In genomic region chr9:2101524-2101923, GRCh38 we compare ENCODE assay signal across 18 cellular contexts.
"Had no signal": no experiment of that assay in that cellular context is flagged by ENCODE, and none has a peak within 500 bp of the region (broad histone marks: within the 10 kb centered on the region; RNA-seq: fewer than 3 reads in every experiment).

No MANE protein-coding gene starts in this region.

- H3K4me2 ChIP-seq: smooth muscle cell had no signal

- H3K9me3 Mint-ChIP-seq: dendritic cell treated with granulocyte-macrophage colony-stimulating factor and Interleukin-4, amounts not matched to agents 40 ng/mL and 50 ng/mL, for 4 days; effector memory CD8-positive, alpha-beta T cell had no signal

- H3K27ac ChIP-seq: epithelial cell of prostate, esophagus muscularis mucosa, gastroesophageal sphincter, left ventricle myocardium inferior, parathyroid adenoma, prostate gland, suprapubic skin, tibial artery had no signal

- DNase-seq: effector memory CD8-positive, alpha-beta T cell; glutamatergic neuron; left ventricle myocardium inferior; mesenchymal stem cell; midbrain; nephron progenitor cell; stimulated activated CD4-positive, alpha-beta T cell treated with anti-CD3 and anti-CD28 coated beads, Interleukin-2, amount 100 ng/mL, for 48 hours; stimulated activated naive CD8-positive, alpha-beta T cell treated with anti-CD3 and anti-CD28 coated beads, Interleukin-15, Interleukin-2, amounts not matched to agents 100 U/mL and 50 U/mL, for 24 hours; tibial artery had no signal

- H3K4me1 ChIP-seq: esophagus muscularis mucosa, gastroesophageal sphincter, left ventricle myocardium inferior, parathyroid adenoma, prostate gland, suprapubic skin, tibial artery had no signal

- H3K9me3 ChIP-seq: esophagus muscularis mucosa, gastroesophageal sphincter, left ventricle myocardium inferior, prostate gland, suprapubic skin, tibial artery had no signal

- H3K27me3 Mint-ChIP-seq: dendritic cell treated with granulocyte-macrophage colony-stimulating factor and Interleukin-4, amounts not matched to agents 40 ng/mL and 50 ng/mL, for 4 days; effector memory CD8-positive, alpha-beta T cell had no signal

- H3K79me2 ChIP-seq: parathyroid adenoma had no signal

- H3K9ac ChIP-seq: parathyroid adenoma had no signal

- H3K27me3 ChIP-seq: esophagus muscularis mucosa, gastroesophageal sphincter, suprapubic skin, tibial artery had no signal

- H3K27ac Mint-ChIP-seq: dendritic cell treated with granulocyte-macrophage colony-stimulating factor and Interleukin-4, amounts not matched to agents 40 ng/mL and 50 ng/mL, for 4 days; nephron progenitor cell had no signal

- H2AFZ ChIP-seq: parathyroid adenoma had no signal

- H3K4me3 Mint-ChIP-seq: dendritic cell treated with granulocyte-macrophage colony-stimulating factor and Interleukin-4, amounts not matched to agents 40 ng/mL and 50 ng/mL, for 4 days; effector memory CD8-positive, alpha-beta T cell; nephron progenitor cell had no signal

- ATAC-seq: effector memory CD8-positive, alpha-beta T cell; gastroesophageal sphincter; stimulated activated naive CD8-positive, alpha-beta T cell treated with anti-CD3 and anti-CD28 coated beads, Interleukin-15, Interleukin-2, amounts not matched to agents 100 U/mL and 50 U/mL, for 24 hours had no signal

- H3K4me3 ChIP-seq: esophagus muscularis mucosa, gastroesophageal sphincter, left ventricle myocardium inferior, lung, prostate gland, smooth muscle cell, suprapubic skin, tibial artery had no signal
